In genomic region chr6:141484726-141485125, GRCh38 we compare ENCODE assay signal across 8 cellular contexts.
DNase-seq lines count a peak whose midpoint lies in the region; ATAC-seq and TF ChIP-seq lines count a peak whose summit lies in the region.

No MANE protein-coding gene starts in this region.

- H3K27ac ChIP-seq in ascending aorta, result no peak overlapping the region

- TF ChIP-seq CTCF in lower leg skin (IDR thresholded peaks at IDR 0.05) (no peak), ascending aorta (IDR thresholded peaks at IDR 0.05) (no peak)

- no peaks in the 10 kb centered on the region for H3K27me3 ChIP-seq in ascending aorta

- H3K4me3 ChIP-seq in lower leg skin (ENCODE audit: low read depth, poor library complexity, severe bottlenecking) (no peak overlapping the region), ascending aorta (no peak overlapping the region)

- H3K9me3 ChIP-seq in ascending aorta, result no peaks in the 10 kb centered on the region

- in situ Hi-C loops in SK-MEL-5 (cut with HindIII; ENCODE audit: low pct_unique_long_range_greater_than_20kb, low sequenced_read_pairs), result no loop called here

- ATAC-seq in GM19372 (IDR thresholded peaks at IDR 0.05; ENCODE audit: low read depth, unreplicated experiment) (peak; percentile 73), HG03159 (IDR thresholded peaks at IDR 0.05; ENCODE audit: unreplicated experiment) (peak; percentile 85), left lobe of liver (peak; percentile 31)

- H3K4me1 ChIP-seq in ascending aorta, result no peaks in the 10 kb centered on the region

- DNase-seq in CMK (ENCODE audit: low read depth) (peak; percentile 9), SK-MEL-5 (ENCODE audit: low read depth, low spot score) (peak; percentile 47), left lobe of liver (ENCODE audit: low spot score) (no peak), COLO829 (ENCODE audit: low spot score) (no peak), lower leg skin (ENCODE audit: low spot score in 2 of 2) (no peak), ascending aorta (ENCODE audit: low spot score in 2 of 2) (no peak)

- no peaks in the 10 kb centered on the region for H3K36me3 ChIP-seq in ascending aorta

- WGBS in lower leg skin, 2 donors, result 35 to 49% methylated on average over 3 of the region's 3 CpGs

- intact Hi-C loops in lower leg skin (cut with DNase I; ENCODE audit: low total_unique reads), result no loop called here
- intact Hi-C loops in ascending aorta (cut with DNase I), result no loop called here

- no peak for TF ChIP-seq POLR2A in lower leg skin (IDR thresholded peaks at IDR 0.05)

Comparison
In these comparisons a context has a peak if more than half of its experiments do, and no peak if none do; other contexts are left out.
1. DNase-seq: peak in CMK (single experiment) and SK-MEL-5 (single experiment); none in left lobe of liver (single experiment), COLO829 (single experiment), lower leg skin (0 of 2) and ascending aorta (0 of 2).
2. ATAC-seq: peak in every context shown above with its lines; median percentile 85 in HG03159; 73 in GM19372; 31 in left lobe of liver.